In the genomic region with DNA sequence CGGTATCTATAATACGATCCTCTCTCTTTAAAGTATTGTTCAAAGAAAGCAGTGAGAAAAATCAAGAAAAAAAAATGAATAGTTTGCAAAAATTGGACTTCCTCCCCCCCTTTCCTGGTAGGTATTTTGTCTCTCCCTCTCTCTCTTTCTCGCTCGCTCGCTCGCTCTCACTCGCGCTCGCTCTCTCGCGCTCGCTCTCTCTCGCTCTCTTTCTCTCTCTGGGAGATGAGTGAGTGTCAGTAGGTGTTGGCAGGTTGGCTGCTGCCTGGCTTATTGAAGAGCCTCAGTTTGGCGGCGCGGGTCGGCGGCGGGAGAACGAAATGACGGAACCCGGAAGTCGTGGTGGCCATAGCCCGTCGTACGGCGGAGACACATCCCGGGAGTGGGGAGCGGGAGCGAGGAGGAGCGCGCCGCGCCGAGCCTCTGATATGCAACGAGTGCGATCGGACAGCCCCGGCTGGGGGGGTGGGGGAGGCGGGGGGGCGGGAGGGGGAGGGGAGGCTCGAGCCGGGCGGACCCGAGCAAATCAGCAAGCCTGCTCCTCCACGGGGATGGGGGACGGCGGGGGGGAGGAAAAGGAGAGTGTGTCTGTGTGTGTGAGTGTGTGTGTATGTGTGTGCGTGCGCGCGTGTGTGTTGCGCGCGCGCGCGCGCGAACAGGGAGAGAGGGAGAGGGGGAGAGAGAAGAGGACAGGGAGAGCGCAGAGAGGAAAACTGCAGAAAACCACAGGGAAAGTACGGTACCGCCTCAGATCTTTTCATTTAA, we compare ENCODE assay signal across 1 cellular context.
TF ChIP-seq lines count a peak whose summit lies in the region.

A gene (minus strand): TSS at position 441 of the 765 bp plus-strand sequence. CDS start 1,083 bp downstream, outside the sequence.

TF ChIP-seq in HepG2, 621 proteins besides CTCF, POLR2A, EP300 and RAD21 (continued from another document and continues in another):
- TF ChIP-seq, protein P1, sequence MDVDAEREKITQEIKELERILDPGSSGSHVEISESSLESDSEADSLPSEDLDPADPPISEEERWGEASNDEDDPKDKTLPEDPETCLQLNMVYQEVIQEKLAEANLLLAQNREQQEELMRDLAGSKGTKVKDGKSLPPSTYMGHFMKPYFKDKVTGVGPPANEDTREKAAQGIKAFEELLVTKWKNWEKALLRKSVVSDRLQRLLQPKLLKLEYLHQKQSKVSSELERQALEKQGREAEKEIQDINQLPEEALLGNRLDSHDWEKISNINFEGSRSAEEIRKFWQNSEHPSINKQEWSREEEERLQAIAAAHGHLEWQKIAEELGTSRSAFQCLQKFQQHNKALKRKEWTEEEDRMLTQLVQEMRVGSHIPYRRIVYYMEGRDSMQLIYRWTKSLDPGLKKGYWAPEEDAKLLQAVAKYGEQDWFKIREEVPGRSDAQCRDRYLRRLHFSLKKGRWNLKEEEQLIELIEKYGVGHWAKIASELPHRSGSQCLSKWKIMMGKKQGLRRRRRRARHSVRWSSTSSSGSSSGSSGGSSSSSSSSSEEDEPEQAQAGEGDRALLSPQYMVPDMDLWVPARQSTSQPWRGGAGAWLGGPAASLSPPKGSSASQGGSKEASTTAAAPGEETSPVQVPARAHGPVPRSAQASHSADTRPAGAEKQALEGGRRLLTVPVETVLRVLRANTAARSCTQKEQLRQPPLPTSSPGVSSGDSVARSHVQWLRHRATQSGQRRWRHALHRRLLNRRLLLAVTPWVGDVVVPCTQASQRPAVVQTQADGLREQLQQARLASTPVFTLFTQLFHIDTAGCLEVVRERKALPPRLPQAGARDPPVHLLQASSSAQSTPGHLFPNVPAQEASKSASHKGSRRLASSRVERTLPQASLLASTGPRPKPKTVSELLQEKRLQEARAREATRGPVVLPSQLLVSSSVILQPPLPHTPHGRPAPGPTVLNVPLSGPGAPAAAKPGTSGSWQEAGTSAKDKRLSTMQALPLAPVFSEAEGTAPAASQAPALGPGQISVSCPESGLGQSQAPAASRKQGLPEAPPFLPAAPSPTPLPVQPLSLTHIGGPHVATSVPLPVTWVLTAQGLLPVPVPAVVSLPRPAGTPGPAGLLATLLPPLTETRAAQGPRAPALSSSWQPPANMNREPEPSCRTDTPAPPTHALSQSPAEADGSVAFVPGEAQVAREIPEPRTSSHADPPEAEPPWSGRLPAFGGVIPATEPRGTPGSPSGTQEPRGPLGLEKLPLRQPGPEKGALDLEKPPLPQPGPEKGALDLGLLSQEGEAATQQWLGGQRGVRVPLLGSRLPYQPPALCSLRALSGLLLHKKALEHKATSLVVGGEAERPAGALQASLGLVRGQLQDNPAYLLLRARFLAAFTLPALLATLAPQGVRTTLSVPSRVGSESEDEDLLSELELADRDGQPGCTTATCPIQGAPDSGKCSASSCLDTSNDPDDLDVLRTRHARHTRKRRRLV (CRISPR knock-in tag; IDR thresholded peaks at IDR 0.05), result no peak
- no peak for TF ChIP-seq ZNF749 (CRISPR knock-in tag; IDR thresholded peaks at IDR 0.05; ENCODE audit: borderline replicate concordance)
- TF ChIP-seq, protein P2, sequence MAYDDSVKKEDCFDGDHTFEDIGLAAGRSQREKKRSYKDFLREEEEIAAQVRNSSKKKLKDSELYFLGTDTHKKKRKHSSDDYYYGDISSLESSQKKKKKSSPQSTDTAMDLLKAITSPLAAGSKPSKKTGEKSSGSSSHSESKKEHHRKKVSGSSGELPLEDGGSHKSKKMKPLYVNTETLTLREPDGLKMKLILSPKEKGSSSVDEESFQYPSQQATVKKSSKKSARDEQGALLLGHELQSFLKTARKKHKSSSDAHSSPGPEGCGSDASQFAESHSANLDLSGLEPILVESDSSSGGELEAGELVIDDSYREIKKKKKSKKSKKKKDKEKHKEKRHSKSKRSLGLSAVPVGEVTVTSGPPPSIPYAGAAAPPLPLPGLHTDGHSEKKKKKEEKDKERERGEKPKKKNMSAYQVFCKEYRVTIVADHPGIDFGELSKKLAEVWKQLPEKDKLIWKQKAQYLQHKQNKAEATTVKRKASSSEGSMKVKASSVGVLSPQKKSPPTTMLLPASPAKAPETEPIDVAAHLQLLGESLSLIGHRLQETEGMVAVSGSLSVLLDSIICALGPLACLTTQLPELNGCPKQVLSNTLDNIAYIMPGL (CRISPR knock-in tag; IDR thresholded peaks at IDR 0.05; ENCODE audit: borderline replicate concordance in 1 of 2, low read depth in 1 of 2), result peak; percentile 3 to 43
- no peak for TF ChIP-seq ZNF678 (CRISPR knock-in tag; IDR thresholded peaks at IDR 0.05)
- TF ChIP-seq CAMTA2 (CRISPR knock-in tag; IDR thresholded peaks at IDR 0.05; ENCODE audit: borderline replicate concordance), result no peak
- TF ChIP-seq, protein P3, sequence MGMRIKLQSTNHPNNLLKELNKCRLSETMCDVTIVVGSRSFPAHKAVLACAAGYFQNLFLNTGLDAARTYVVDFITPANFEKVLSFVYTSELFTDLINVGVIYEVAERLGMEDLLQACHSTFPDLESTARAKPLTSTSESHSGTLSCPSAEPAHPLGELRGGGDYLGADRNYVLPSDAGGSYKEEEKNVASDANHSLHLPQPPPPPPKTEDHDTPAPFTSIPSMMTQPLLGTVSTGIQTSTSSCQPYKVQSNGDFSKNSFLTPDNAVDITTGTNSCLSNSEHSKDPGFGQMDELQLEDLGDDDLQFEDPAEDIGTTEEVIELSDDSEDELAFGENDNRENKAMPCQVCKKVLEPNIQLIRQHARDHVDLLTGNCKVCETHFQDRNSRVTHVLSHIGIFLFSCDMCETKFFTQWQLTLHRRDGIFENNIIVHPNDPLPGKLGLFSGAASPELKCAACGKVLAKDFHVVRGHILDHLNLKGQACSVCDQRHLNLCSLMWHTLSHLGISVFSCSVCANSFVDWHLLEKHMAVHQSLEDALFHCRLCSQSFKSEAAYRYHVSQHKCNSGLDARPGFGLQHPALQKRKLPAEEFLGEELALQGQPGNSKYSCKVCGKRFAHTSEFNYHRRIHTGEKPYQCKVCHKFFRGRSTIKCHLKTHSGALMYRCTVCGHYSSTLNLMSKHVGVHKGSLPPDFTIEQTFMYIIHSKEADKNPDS (CRISPR knock-in tag; IDR thresholded peaks at IDR 0.05), result no peak
- no peak for TF ChIP-seq ZNF224 (CRISPR knock-in tag; IDR thresholded peaks at IDR 0.05)
- TF ChIP-seq ZNF44 (CRISPR knock-in tag; IDR thresholded peaks at IDR 0.05), result no peak
- no peak for TF ChIP-seq ZNF326 (CRISPR knock-in tag; IDR thresholded peaks at IDR 0.05; ENCODE audit: borderline replicate concordance)
- no peak for TF ChIP-seq HHEX (CRISPR knock-in tag; IDR thresholded peaks at IDR 0.05)
- no peak for TF ChIP-seq CENPT (CRISPR knock-in tag; IDR thresholded peaks at IDR 0.05; ENCODE audit: low read depth)
- peak; percentile 59; the same call in 1 of the 3 replicates for TF ChIP-seq MXI1 (IDR thresholded peaks at IDR 0.05; ENCODE audit: borderline replicate concordance, low read depth, low read length)
- TF ChIP-seq PCBP2 (optimal IDR thresholded peaks at IDR 0.05; ENCODE audit: low read depth, low read length, poor library complexity, severe bottlenecking), result peak; percentile 4
- TF ChIP-seq SRSF9 (IDR thresholded peaks at IDR 0.05; ENCODE audit: borderline replicate concordance, insufficient read depth, low read depth, low read length, poor library complexity, severe bottlenecking), result no peak
- TF ChIP-seq SATB2 (CRISPR knock-in tag; IDR thresholded peaks at IDR 0.05), result no peak
- no peak for TF ChIP-seq MLLT10 (CRISPR knock-in tag; IDR thresholded peaks at IDR 0.05)
- TF ChIP-seq, protein P4, sequence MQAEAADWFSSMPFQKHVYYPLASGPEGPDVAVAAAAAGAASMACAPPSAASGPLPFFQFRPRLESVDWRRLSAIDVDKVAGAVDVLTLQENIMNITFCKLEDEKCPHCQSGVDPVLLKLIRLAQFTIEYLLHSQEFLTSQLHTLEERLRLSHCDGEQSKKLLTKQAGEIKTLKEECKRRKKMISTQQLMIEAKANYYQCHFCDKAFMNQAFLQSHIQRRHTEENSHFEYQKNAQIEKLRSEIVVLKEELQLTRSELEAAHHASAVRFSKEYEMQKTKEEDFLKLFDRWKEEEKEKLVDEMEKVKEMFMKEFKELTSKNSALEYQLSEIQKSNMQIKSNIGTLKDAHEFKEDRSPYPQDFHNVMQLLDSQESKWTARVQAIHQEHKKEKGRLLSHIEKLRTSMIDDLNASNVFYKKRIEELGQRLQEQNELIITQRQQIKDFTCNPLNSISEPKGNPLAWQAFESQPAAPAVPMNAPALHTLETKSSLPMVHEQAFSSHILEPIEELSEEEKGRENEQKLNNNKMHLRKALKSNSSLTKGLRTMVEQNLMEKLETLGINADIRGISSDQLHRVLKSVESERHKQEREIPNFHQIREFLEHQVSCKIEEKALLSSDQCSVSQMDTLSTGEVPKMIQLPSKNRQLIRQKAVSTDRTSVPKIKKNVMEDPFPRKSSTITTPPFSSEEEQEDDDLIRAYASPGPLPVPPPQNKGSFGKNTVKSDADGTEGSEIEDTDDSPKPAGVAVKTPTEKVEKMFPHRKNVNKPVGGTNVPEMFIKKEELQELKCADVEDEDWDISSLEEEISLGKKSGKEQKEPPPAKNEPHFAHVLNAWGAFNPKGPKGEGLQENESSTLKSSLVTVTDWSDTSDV (CRISPR knock-in tag; IDR thresholded peaks at IDR 0.05), result no peak
- TF ChIP-seq ZNF660 (CRISPR knock-in tag; IDR thresholded peaks at IDR 0.05; ENCODE audit: borderline replicate concordance, low read depth), result no peak
- TF ChIP-seq MTF2 (CRISPR knock-in tag; IDR thresholded peaks at IDR 0.05; ENCODE audit: borderline replicate concordance), result no peak
- TF ChIP-seq, protein P5, sequence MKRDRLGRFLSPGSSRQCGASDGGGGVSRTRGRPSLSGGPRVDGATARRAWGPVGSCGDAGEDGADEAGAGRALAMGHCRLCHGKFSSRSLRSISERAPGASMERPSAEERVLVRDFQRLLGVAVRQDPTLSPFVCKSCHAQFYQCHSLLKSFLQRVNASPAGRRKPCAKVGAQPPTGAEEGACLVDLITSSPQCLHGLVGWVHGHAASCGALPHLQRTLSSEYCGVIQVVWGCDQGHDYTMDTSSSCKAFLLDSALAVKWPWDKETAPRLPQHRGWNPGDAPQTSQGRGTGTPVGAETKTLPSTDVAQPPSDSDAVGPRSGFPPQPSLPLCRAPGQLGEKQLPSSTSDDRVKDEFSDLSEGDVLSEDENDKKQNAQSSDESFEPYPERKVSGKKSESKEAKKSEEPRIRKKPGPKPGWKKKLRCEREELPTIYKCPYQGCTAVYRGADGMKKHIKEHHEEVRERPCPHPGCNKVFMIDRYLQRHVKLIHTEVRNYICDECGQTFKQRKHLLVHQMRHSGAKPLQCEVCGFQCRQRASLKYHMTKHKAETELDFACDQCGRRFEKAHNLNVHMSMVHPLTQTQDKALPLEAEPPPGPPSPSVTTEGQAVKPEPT (CRISPR knock-in tag; IDR thresholded peaks at IDR 0.05; ENCODE audit: low read depth), result no peak
- 0 out of 2 replicates have a peak, but pooled peaks have one; percentile 7 for TF ChIP-seq FOXK1 (CRISPR knock-in tag; IDR thresholded peaks at IDR 0.05; ENCODE audit: borderline replicate concordance, low read depth)
- TF ChIP-seq YEATS2 (CRISPR knock-in tag; IDR thresholded peaks at IDR 0.05; ENCODE audit: borderline replicate concordance), result no peak
- TF ChIP-seq, protein P6, sequence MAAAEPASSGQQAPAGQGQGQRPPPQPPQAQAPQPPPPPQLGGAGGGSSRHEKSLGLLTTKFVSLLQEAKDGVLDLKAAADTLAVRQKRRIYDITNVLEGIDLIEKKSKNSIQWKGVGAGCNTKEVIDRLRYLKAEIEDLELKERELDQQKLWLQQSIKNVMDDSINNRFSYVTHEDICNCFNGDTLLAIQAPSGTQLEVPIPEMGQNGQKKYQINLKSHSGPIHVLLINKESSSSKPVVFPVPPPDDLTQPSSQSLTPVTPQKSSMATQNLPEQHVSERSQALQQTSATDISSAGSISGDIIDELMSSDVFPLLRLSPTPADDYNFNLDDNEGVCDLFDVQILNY (CRISPR knock-in tag; conservative IDR thresholded peaks at IDR 0.05), result no peak
- TF ChIP-seq, protein P7, sequence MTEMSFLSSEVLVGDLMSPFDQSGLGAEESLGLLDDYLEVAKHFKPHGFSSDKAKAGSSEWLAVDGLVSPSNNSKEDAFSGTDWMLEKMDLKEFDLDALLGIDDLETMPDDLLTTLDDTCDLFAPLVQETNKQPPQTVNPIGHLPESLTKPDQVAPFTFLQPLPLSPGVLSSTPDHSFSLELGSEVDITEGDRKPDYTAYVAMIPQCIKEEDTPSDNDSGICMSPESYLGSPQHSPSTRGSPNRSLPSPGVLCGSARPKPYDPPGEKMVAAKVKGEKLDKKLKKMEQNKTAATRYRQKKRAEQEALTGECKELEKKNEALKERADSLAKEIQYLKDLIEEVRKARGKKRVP (CRISPR knock-in tag; IDR thresholded peaks at IDR 0.05), result peak in 1 of 2 experiments; percentile 41; a peak in 2 of 4 replicates
- TF ChIP-seq FOXM1 (CRISPR knock-in tag; IDR thresholded peaks at IDR 0.05), result no peak
- no peak for TF ChIP-seq ATAD3A (CRISPR knock-in tag; IDR thresholded peaks at IDR 0.05)
- TF ChIP-seq AKAP8 (CRISPR knock-in tag; IDR thresholded peaks at IDR 0.05), result no peak
- TF ChIP-seq GATAD2A (CRISPR knock-in tag; IDR thresholded peaks at IDR 0.05), result 0 out of 2 replicates have a peak, but pooled peaks have one; percentile 24
- TF ChIP-seq, protein P8, sequence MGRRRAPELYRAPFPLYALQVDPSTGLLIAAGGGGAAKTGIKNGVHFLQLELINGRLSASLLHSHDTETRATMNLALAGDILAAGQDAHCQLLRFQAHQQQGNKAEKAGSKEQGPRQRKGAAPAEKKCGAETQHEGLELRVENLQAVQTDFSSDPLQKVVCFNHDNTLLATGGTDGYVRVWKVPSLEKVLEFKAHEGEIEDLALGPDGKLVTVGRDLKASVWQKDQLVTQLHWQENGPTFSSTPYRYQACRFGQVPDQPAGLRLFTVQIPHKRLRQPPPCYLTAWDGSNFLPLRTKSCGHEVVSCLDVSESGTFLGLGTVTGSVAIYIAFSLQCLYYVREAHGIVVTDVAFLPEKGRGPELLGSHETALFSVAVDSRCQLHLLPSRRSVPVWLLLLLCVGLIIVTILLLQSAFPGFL (CRISPR knock-in tag; IDR thresholded peaks at IDR 0.05), result no peak
- TF ChIP-seq, protein P9, sequence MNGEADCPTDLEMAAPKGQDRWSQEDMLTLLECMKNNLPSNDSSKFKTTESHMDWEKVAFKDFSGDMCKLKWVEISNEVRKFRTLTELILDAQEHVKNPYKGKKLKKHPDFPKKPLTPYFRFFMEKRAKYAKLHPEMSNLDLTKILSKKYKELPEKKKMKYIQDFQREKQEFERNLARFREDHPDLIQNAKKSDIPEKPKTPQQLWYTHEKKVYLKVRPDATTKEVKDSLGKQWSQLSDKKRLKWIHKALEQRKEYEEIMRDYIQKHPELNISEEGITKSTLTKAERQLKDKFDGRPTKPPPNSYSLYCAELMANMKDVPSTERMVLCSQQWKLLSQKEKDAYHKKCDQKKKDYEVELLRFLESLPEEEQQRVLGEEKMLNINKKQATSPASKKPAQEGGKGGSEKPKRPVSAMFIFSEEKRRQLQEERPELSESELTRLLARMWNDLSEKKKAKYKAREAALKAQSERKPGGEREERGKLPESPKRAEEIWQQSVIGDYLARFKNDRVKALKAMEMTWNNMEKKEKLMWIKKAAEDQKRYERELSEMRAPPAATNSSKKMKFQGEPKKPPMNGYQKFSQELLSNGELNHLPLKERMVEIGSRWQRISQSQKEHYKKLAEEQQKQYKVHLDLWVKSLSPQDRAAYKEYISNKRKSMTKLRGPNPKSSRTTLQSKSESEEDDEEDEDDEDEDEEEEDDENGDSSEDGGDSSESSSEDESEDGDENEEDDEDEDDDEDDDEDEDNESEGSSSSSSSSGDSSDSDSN (CRISPR knock-in tag; IDR thresholded peaks at IDR 0.05), result peak; percentile 54; the same call in 1 of the 2 replicates
- no peak for TF ChIP-seq IRX3 (CRISPR knock-in tag; IDR thresholded peaks at IDR 0.05; ENCODE audit: borderline replicate concordance, low read depth)
- no peak for TF ChIP-seq NR1H2 (CRISPR knock-in tag; IDR thresholded peaks at IDR 0.05; ENCODE audit: borderline replicate concordance, low read depth)
- no peak for TF ChIP-seq SYNCRIP (IDR thresholded peaks at IDR 0.05; ENCODE audit: insufficient read depth, low read depth, low read length)
- no peak for TF ChIP-seq MIER2 (CRISPR knock-in tag; IDR thresholded peaks at IDR 0.05)
- peak; percentile 59 for TF ChIP-seq YY1 (IDR thresholded peaks at IDR 0.05; ENCODE audit: insufficient read depth, insufficient replicate concordance, low read depth, low read length)
